31 cellular contexts compared by ENCODE assay signal in genomic region chr5:3684771-3685354, GRCh38.
"Had no signal": no experiment of that assay in that cellular context is flagged by ENCODE, and none has a peak within 500 bp of the region (broad histone marks: within the 10 kb centered on the region; RNA-seq: fewer than 3 reads in every experiment).

No MANE protein-coding gene starts in this region.

- H3K4me3 ChIP-seq: PC-9 had no signal

- H3K4me2 ChIP-seq: PC-9 had no signal

- H3K36me3 Mint-ChIP-seq: activated CD8-positive, alpha-beta memory T cell treated with anti-CD3 and anti-CD28 coated beads, Interleukin-2, amount 10 ng/mL, durations not matched to agents 7 days and 5 days; activated naive CD4-positive, alpha-beta T cell treated with anti-CD3 and anti-CD28 coated beads, Interleukin-2, amount 10 ng/mL, durations not matched to agents 7 days and 5 days; activated naive CD8-positive, alpha-beta T cell treated with anti-CD3 and anti-CD28 coated beads for 36 hours had no signal

- H3K4me1 Mint-ChIP-seq: activated CD4-positive, alpha-beta memory T cell treated with anti-CD3 and anti-CD28 coated beads, Interleukin-2, amount 10 ng/mL, durations not matched to agents 7 days and 5 days; activated CD8-positive, alpha-beta memory T cell treated with anti-CD3 and anti-CD28 coated beads, Interleukin-2, amount 10 ng/mL, durations not matched to agents 7 days and 5 days; activated naive CD4-positive, alpha-beta T cell treated with anti-CD3 and anti-CD28 coated beads, Interleukin-2, amount 10 ng/mL, durations not matched to agents 7 days and 5 days; activated naive CD8-positive, alpha-beta T cell treated with anti-CD3 and anti-CD28 coated beads for 36 hours had no signal

- H3K27me3 Mint-ChIP-seq: activated CD4-positive, alpha-beta memory T cell treated with anti-CD3 and anti-CD28 coated beads, Interleukin-2, amount 10 ng/mL, durations not matched to agents 7 days and 5 days; activated CD8-positive, alpha-beta memory T cell treated with anti-CD3 and anti-CD28 coated beads, Interleukin-2, amount 10 ng/mL, durations not matched to agents 7 days and 5 days; activated naive CD4-positive, alpha-beta T cell treated with anti-CD3 and anti-CD28 coated beads, Interleukin-2, amount 10 ng/mL, durations not matched to agents 7 days and 5 days; activated naive CD8-positive, alpha-beta T cell treated with anti-CD3 and anti-CD28 coated beads for 36 hours had no signal

- ATAC-seq: activated CD8-positive, alpha-beta memory T cell treated with anti-CD3 and anti-CD28 coated beads, Interleukin-2, amount 10 ng/mL, durations not matched to agents 7 days and 5 days had no signal

- DNase-seq: activated CD4-positive, alpha-beta memory T cell treated with anti-CD3 and anti-CD28 coated beads, Interleukin-2, amount 10 ng/mL, durations not matched to agents 7 days and 5 days; activated CD4-positive, alpha-beta T cell treated with anti-CD3 and anti-CD28 coated beads for 1 hour; activated CD4-positive, alpha-beta T cell treated with anti-CD3 and anti-CD28 coated beads for 48 hours; activated CD4-positive, CD25-positive, alpha-beta regulatory T cell; activated CD8-positive, alpha-beta memory T cell treated with anti-CD3 and anti-CD28 coated beads for 24 hours; activated CD8-positive, alpha-beta memory T cell treated with anti-CD3 and anti-CD28 coated beads, Interleukin-2, amount 10 ng/mL, durations not matched to agents 7 days and 5 days; activated CD8-positive, alpha-beta memory T cell treated with anti-CD3 and anti-CD28 coated beads, Interleukin-2, amount 50 U/mL, for 48 hours; activated effector memory CD4-positive, alpha-beta T cell treated with Interleukin-2 at 50 U/mL for 16 hours; activated naive CD4-positive, alpha-beta T cell treated with anti-CD3 and anti-CD28 coated beads, Interleukin-2, amount 10 ng/mL, durations not matched to agents 7 days and 5 days; activated naive CD8-positive, alpha-beta T cell treated with anti-CD3 and anti-CD28 coated beads for 36 hours; activated T-cell treated with anti-CD3 and anti-CD28 coated beads, Interleukin-2, amount 50 U/mL, for 48 hours; amniotic stem cell; aorta; brain microvascular endothelial cell; central memory CD4-positive, alpha-beta T cell; Karpas-422; NCI-H1048; NCI-H1105 treated with DMSO at 0.1 percent for 48 hours; NCI-H1436; NCI-H1694 treated with DMSO at 0.1 percent for 48 hours; NCI-H2029; NCI-H345; NCI-H69; NCI-H82; Right ventricle myocardium superior; SW 1271; T-helper 1 cell; T-helper 2 cell; T-helper 9 cell; WERI-Rb-1 had no signal

- H2AFZ ChIP-seq: PC-9 had no signal

- H3K36me3 ChIP-seq: brain microvascular endothelial cell, WERI-Rb-1 had no signal

- H3K4me3 Mint-ChIP-seq: activated CD4-positive, alpha-beta memory T cell treated with anti-CD3 and anti-CD28 coated beads, Interleukin-2, amount 10 ng/mL, durations not matched to agents 7 days and 5 days; activated CD8-positive, alpha-beta memory T cell treated with anti-CD3 and anti-CD28 coated beads, Interleukin-2, amount 10 ng/mL, durations not matched to agents 7 days and 5 days; activated naive CD4-positive, alpha-beta T cell treated with anti-CD3 and anti-CD28 coated beads, Interleukin-2, amount 10 ng/mL, durations not matched to agents 7 days and 5 days; activated naive CD8-positive, alpha-beta T cell treated with anti-CD3 and anti-CD28 coated beads for 36 hours had no signal

- H3K9me3 Mint-ChIP-seq: activated naive CD8-positive, alpha-beta T cell treated with anti-CD3 and anti-CD28 coated beads for 36 hours had no signal

- H3K27ac Mint-ChIP-seq: activated CD4-positive, alpha-beta memory T cell treated with anti-CD3 and anti-CD28 coated beads, Interleukin-2, amount 10 ng/mL, durations not matched to agents 7 days and 5 days; activated CD8-positive, alpha-beta memory T cell treated with anti-CD3 and anti-CD28 coated beads, Interleukin-2, amount 10 ng/mL, durations not matched to agents 7 days and 5 days; activated naive CD4-positive, alpha-beta T cell treated with anti-CD3 and anti-CD28 coated beads, Interleukin-2, amount 10 ng/mL, durations not matched to agents 7 days and 5 days; activated naive CD8-positive, alpha-beta T cell treated with anti-CD3 and anti-CD28 coated beads for 36 hours had no signal

- H3K27ac ChIP-seq: brain microvascular endothelial cell, PC-9, WERI-Rb-1 had no signal

- H3K27me3 ChIP-seq: brain microvascular endothelial cell had no signal
